15 cellular contexts compared by ENCODE assay signal in genomic region chr9:135290566-135290965, GRCh38.
A peak's percentile ranks its signal among the peaks of the same experiment; 100 is the strongest.
DNase-seq lines count a peak whose midpoint lies in the region; ATAC-seq and TF ChIP-seq lines count a peak whose summit lies in the region.
"Had no signal": no experiment of that assay in that cellular context is flagged by ENCODE, and none has a peak within 500 bp of the region (broad histone marks: within the 10 kb centered on the region; RNA-seq: fewer than 3 reads in every experiment).

No MANE protein-coding gene starts in this region.

- H3K27me3 Mint-ChIP-seq in H9 (ENCODE audit: low read depth) (peaks cover 8% of the 10 kb centered on the region), glutamatergic neuron (ENCODE audit: unreplicated experiment) (peaks cover 7% of the 10 kb centered on the region)

- no peak overlapping the region for H3K4ac ChIP-seq in H9 (ENCODE audit: low read depth, low read length)

- no peak for TF ChIP-seq POLR2A in spleen (IDR thresholded peaks at IDR 0.05)

- H4K8ac ChIP-seq in H9 (replicated peaks; ENCODE audit: insufficient read length, low read depth, low read length): no peak overlapping the region

- no peaks in the 10 kb centered on the region for H3K79me2 ChIP-seq in H9 (ENCODE audit: insufficient read depth, low read length)

- no peak overlapping the region for H3K56ac ChIP-seq in H9 (ENCODE audit: insufficient read length, low read depth, low read length)

- no peaks in the 10 kb centered on the region for H3K36me3 ChIP-seq in BLaER1
- no peaks in the 10 kb centered on the region for H3K36me3 ChIP-seq in spleen
- no peaks in the 10 kb centered on the region for H3K36me3 ChIP-seq in left lung
- H3K36me3 ChIP-seq in MG63: no peaks in the 10 kb centered on the region

- H2BK120ac ChIP-seq in H9 (ENCODE audit: low read depth, low read length, poor library complexity, severe bottlenecking): no peak overlapping the region

- no peak overlapping the region for H4K91ac ChIP-seq in H9 (ENCODE audit: insufficient read length, low read depth, low read length)

- no peak overlapping the region for H3K9ac ChIP-seq in BLaER1
- H3K9ac ChIP-seq in H9 (ENCODE audit: extremely low read depth, insufficient read length, low read length): no peak overlapping the region

- no peaks in the 10 kb centered on the region for H3K27me3 ChIP-seq in BLaER1
- H3K27me3 ChIP-seq in H9 (ENCODE audit: insufficient read depth, low read length): no peaks in the 10 kb centered on the region
- H3K27me3 ChIP-seq in spleen (replicated peaks in 1 of 7): peaks cover 0 to 18% (median 0%) of the 10 kb centered on the region in 7 donors
- H3K27me3 ChIP-seq in left lung: peaks cover 0 to 26% of the 10 kb centered on the region in 2 donors
- H3K27me3 ChIP-seq in MG63: no peaks in the 10 kb centered on the region

- no peak for DNase-seq in H9
- no peak for DNase-seq in glutamatergic neuron
- DNase-seq in spleen: peak; percentile 13
- no peak for DNase-seq in left lung
- DNase-seq in MG63: no peak
- DNase-seq: CD8-positive, alpha-beta T cell; COR-L47; DND-41; GDM1 had no signal

- no peak overlapping the region for H3T11ph ChIP-seq in H9 (ENCODE audit: low read length)

- H4K20me1 ChIP-seq in BLaER1: no peaks in the 10 kb centered on the region
- no peaks in the 10 kb centered on the region for H4K20me1 ChIP-seq in H9 (ENCODE audit: control insufficient read depth, insufficient read depth, insufficient read length)

- WGBS in H9 (ENCODE audit: extremely low coverage, insufficient read length, low lambda C conversion rate): no CpG with 5 or more reads among the region's 9 CpGs
- WGBS in spleen, 5 donors: 64 to 73% (median 69%) methylated on average over 9 of the region's 9 CpGs

- H3K27ac ChIP-seq in BLaER1: peak overlapping the region; percentile 6; the same call in 1 of the 2 replicates
- H3K27ac ChIP-seq in H9 (ENCODE audit: insufficient read length, low read depth, low read length): no peak overlapping the region
- no peak overlapping the region for H3K27ac ChIP-seq in spleen
- H3K27ac ChIP-seq in left lung: no peak overlapping the region
- H3K27ac ChIP-seq: HL-60 had no signal

- H2AK5ac ChIP-seq in H9 (ENCODE audit: insufficient read length, low read length): no peak overlapping the region

- no peak overlapping the region for H3K14ac ChIP-seq in H9 (ENCODE audit: insufficient read depth, low read length)

- H3K9me3 ChIP-seq in BLaER1 (no peaks in the 10 kb centered on the region), H9 (ENCODE audit: control insufficient read depth, low read depth, low read length) (no peaks in the 10 kb centered on the region), spleen (no peaks in the 10 kb centered on the region), left lung (no peaks in the 10 kb centered on the region), MG63 (no peaks in the 10 kb centered on the region)

- no peak overlapping the region for H3K23ac ChIP-seq in H9 (ENCODE audit: insufficient read length, low read depth, low read length)

- intact Hi-C loops in spleen (cut with DNase I; ENCODE audit: low total_unique reads): no loop called here
- intact Hi-C loops in left lung (cut with DNase I): no loop called here

- H3K9me3 Mint-ChIP-seq in H9 (peaks cover 6 to 11% of the 10 kb centered on the region in 2 experiments; a peak in 3 of 5 replicates), glutamatergic neuron (ENCODE audit: unreplicated experiment) (peaks cover 5% of the 10 kb centered on the region)
- H3K9me3 Mint-ChIP-seq: CD8-positive, alpha-beta T cell had no signal

- H3K4me3 ChIP-seq in BLaER1 (no peak overlapping the region), spleen (no peak overlapping the region), left lung (no peak overlapping the region), MG63 (no peak overlapping the region)

- no peak overlapping the region for H2BK5ac ChIP-seq in H9 (ENCODE audit: insufficient read length, low read length)

- H2BK15ac ChIP-seq in H9 (ENCODE audit: low read depth, low read length): no peak overlapping the region

- TF ChIP-seq CTCF in H9 (conservative IDR thresholded peaks at IDR 0.05) (no peak), glutamatergic neuron (IDR thresholded peaks at IDR 0.05; ENCODE audit: partially characterized antibody, unreplicated experiment) (no peak), spleen (IDR thresholded peaks at IDR 0.05 in 8 of 11, conservative IDR thresholded peaks at IDR 0.05 in 3 of 11) (no peak), left lung (IDR thresholded peaks at IDR 0.05) (no peak)

- no peak overlapping the region for H4K5ac ChIP-seq in H9 (ENCODE audit: insufficient read length, low read depth, low read length)

- no peak overlapping the region for H3K4me3 Mint-ChIP-seq in H9
- no peak overlapping the region for H3K4me3 Mint-ChIP-seq in glutamatergic neuron (ENCODE audit: unreplicated experiment)
- H3K4me3 Mint-ChIP-seq: B cell; CD14-positive monocyte; CD8-positive, alpha-beta T cell had no signal

- H3K27ac Mint-ChIP-seq in H9 (peak overlapping the region in 2 of 3 experiments; percentile 59 to 88; a peak in 3 of 7 replicates), glutamatergic neuron (ENCODE audit: unreplicated experiment) (peak overlapping the region; percentile 15)
- H3K27ac Mint-ChIP-seq: B cell; CD8-positive, alpha-beta T cell had no signal

- H3K36me3 Mint-ChIP-seq in H9 (ENCODE audit: insufficient read depth in 1 of 3, low read depth in 3 of 3) (peaks cover 0 to 6% (median 2%) of the 10 kb centered on the region in 3 experiments; a peak in 3 of 7 replicates), glutamatergic neuron (ENCODE audit: unreplicated experiment) (no peaks in the 10 kb centered on the region)
- H3K36me3 Mint-ChIP-seq: CD14-positive monocyte; CD8-positive, alpha-beta T cell had no signal

- H3K23me2 ChIP-seq in H9 (ENCODE audit: insufficient read length, low read depth, low read length, poor library complexity, severe bottlenecking): no peaks in the 10 kb centered on the region

- H3K4me2 ChIP-seq in BLaER1 (peak overlapping the region; percentile 96), H9 (ENCODE audit: insufficient read depth, insufficient read length, low read length) (no peak overlapping the region)

- no peak overlapping the region for H2BK20ac ChIP-seq in H9 (ENCODE audit: low read depth, low read length, poor library complexity, severe bottlenecking)

- H2AFZ ChIP-seq in H9 (ENCODE audit: low read length): no peak overlapping the region

- peaks cover 52% of the 10 kb centered on the region for H3K4me1 ChIP-seq in BLaER1
- peaks cover 3% of the 10 kb centered on the region; the same call in 1 of the 2 replicates for H3K4me1 ChIP-seq in H9 (ENCODE audit: insufficient read depth, low read length)
- no peaks in the 10 kb centered on the region for H3K4me1 ChIP-seq in spleen
- H3K4me1 ChIP-seq in left lung: no peaks in the 10 kb centered on the region

- ATAC-seq in GM19395 (IDR thresholded peaks at IDR 0.05; ENCODE audit: unreplicated experiment) (no peak), left lung (no peak)
- ATAC-seq: CD8-positive, alpha-beta T cell; HCT116 had no signal

- H3K18ac ChIP-seq in H9 (ENCODE audit: insufficient read length, low read depth, low read length): no peak overlapping the region

- no peak overlapping the region for H2BK12ac ChIP-seq in H9 (ENCODE audit: insufficient read length, low read depth, low read length)

- H3K4me1 Mint-ChIP-seq in H9 (peaks cover 35 to 44% of the 10 kb centered on the region in 2 experiments), glutamatergic neuron (ENCODE audit: low read depth, unreplicated experiment) (peaks cover 23% of the 10 kb centered on the region)
- H3K4me1 Mint-ChIP-seq: B cell, CD14-positive monocyte had no signal

- H3K79me1 ChIP-seq in H9 (ENCODE audit: insufficient read depth, low read depth, low read length, poor library complexity, severe bottlenecking): no peaks in the 10 kb centered on the region
